ENCODE assay signal across 22 cellular contexts in genomic region chr4:147901388-147901787, GRCh38.
"Had no signal": no experiment of that assay in that cellular context is flagged by ENCODE, and none has a peak within 500 bp of the region (broad histone marks: within the 10 kb centered on the region; RNA-seq: fewer than 3 reads in every experiment).

No MANE protein-coding gene starts in this region.

- H3K36me3 ChIP-seq: right lobe of liver, transverse colon had no signal

- H3K36me3 Mint-ChIP-seq: stimulated activated naive B cell treated with anti-CD40 and anti-IgM and Interleukin-4, amounts not matched to agents 10 μg/mL and 1 μg/mL and 100 μg/mL, for 72 hours had no signal

- H3K27me3 ChIP-seq: esophagus squamous epithelium, heart left ventricle, right lobe of liver, spleen, transverse colon had no signal

- DNase-seq: esophagus squamous epithelium; heart left ventricle; hippocampal formation; mammary epithelial cell; mucosa of descending colon; naive thymus-derived CD8-positive, alpha-beta T cell; psoas muscle; retina; right lobe of liver; spleen; stimulated activated CD4-positive, alpha-beta T cell treated with anti-CD3 and anti-CD28 coated beads, Interleukin-15, amount 100 ng/mL, for 24 hours; stimulated activated CD4-positive, alpha-beta T cell treated with anti-CD3 and anti-CD28 coated beads, Interleukin-2, amount 100 ng/mL, for 24 hours; stimulated activated CD4-positive, alpha-beta T cell treated with anti-CD3 and anti-CD28 coated beads, Interleukin-4, amount 100 ng/mL, for 4 hours; stimulated activated naive B cell treated with anti-CD40 and anti-IgM and Interleukin-4, amounts not matched to agents 10 μg/mL and 1 μg/mL and 100 μg/mL, for 72 hours; stimulated activated naive CD8-positive, alpha-beta T cell treated with anti-CD3 and anti-CD28 coated beads, Interleukin-15, amount 100 ng/mL, for 72 hours; transverse colon had no signal

- H3K4me3 Mint-ChIP-seq: dendritic cell treated with granulocyte-macrophage colony-stimulating factor and Interleukin-4, amounts not matched to agents 40 ng/mL and 50 ng/mL, for 4 days; naive thymus-derived CD8-positive, alpha-beta T cell; neural crest cell; stimulated activated naive B cell treated with anti-CD40 and anti-IgM and Interleukin-4, amounts not matched to agents 10 μg/mL and 1 μg/mL and 100 μg/mL, for 72 hours; stimulated activated naive CD8-positive, alpha-beta T cell treated with anti-CD3 and anti-CD28 coated beads, Interleukin-15, amount 100 ng/mL, for 72 hours had no signal

- FAIRE-seq: colon, frontal cortex had no signal

- ATAC-seq: heart left ventricle; left lobe of liver; mucosa of descending colon; naive thymus-derived CD8-positive, alpha-beta T cell; psoas muscle; right lobe of liver; stimulated activated naive B cell treated with anti-CD40 and anti-IgM and Interleukin-4, amounts not matched to agents 10 μg/mL and 1 μg/mL and 100 μg/mL, for 72 hours; stimulated activated naive CD8-positive, alpha-beta T cell treated with anti-CD3 and anti-CD28 coated beads, Interleukin-15, amount 100 ng/mL, for 72 hours had no signal

- H3K27ac ChIP-seq: esophagus squamous epithelium, heart left ventricle, psoas muscle, right lobe of liver, spleen, thoracic aorta, transverse colon had no signal

- H3K4me3 ChIP-seq: esophagus squamous epithelium, heart left ventricle, mucosa of descending colon, psoas muscle, right lobe of liver, spleen, thoracic aorta, transverse colon had no signal

- H3K4me1 ChIP-seq: psoas muscle, right lobe of liver, spleen, transverse colon had no signal

- H3K27ac Mint-ChIP-seq: dendritic cell treated with granulocyte-macrophage colony-stimulating factor and Interleukin-4, amounts not matched to agents 40 ng/mL and 50 ng/mL, for 4 days; naive thymus-derived CD8-positive, alpha-beta T cell; stimulated activated naive B cell treated with anti-CD40 and anti-IgM and Interleukin-4, amounts not matched to agents 10 μg/mL and 1 μg/mL and 100 μg/mL, for 72 hours; stimulated activated naive CD8-positive, alpha-beta T cell treated with anti-CD3 and anti-CD28 coated beads, Interleukin-15, amount 100 ng/mL, for 72 hours had no signal

- H3K4me1 Mint-ChIP-seq: neural crest cell; stimulated activated naive B cell treated with anti-CD40 and anti-IgM and Interleukin-4, amounts not matched to agents 10 μg/mL and 1 μg/mL and 100 μg/mL, for 72 hours; stimulated activated naive CD8-positive, alpha-beta T cell treated with anti-CD3 and anti-CD28 coated beads, Interleukin-15, amount 100 ng/mL, for 72 hours had no signal

- H3K9me3 ChIP-seq: psoas muscle, right lobe of liver, thoracic aorta, transverse colon had no signal

- H3K27me3 Mint-ChIP-seq: dendritic cell treated with granulocyte-macrophage colony-stimulating factor and Interleukin-4, amounts not matched to agents 40 ng/mL and 50 ng/mL, for 4 days; naive thymus-derived CD8-positive, alpha-beta T cell; stimulated activated naive CD8-positive, alpha-beta T cell treated with anti-CD3 and anti-CD28 coated beads, Interleukin-15, amount 100 ng/mL, for 72 hours had no signal
